In the genomic region with DNA sequence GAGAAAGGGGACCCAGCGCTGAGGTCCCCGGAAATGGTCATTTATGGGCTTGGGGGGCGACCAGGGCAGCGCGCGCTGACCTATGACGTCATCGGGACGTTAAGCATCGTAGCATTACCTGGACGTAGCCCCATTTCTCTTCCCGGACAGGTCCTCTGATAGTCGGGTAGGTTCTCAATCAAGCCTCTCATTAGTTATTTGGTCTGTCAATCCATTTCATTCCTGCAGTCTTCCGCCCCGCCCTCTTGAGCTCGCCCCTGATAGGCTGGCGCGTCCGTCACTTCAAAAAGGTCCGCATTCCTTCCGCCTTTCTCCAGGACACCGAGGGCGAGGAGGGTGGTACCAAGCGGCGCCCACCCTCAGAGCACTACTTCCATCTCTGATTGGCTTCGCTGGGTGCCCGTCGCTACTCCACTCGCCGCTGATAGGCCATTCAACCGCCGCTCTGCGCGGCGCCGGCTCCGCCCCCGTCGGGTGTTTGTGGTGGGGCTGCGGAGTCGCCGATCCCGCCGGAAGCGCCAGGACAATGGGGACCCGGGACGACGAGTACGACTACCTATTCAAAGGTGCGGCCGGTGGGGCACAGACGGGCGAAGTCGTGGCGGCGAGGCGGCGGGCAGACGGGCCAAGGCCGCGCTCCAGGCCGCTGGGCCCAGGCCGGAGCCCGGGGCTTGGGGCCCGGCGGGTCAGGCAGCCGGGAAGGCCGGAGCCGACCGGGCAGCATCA, we compare ENCODE assay signal across 8 cellular contexts. TPM values are rescaled to one million over a fixed set of nuclear protein-coding genes. Genes with fewer than 3 reads are reported as not detected.
A peak's percentile ranks its signal among the peaks of the same experiment; 100 is the strongest.
DNase-seq lines count a peak whose midpoint lies in the region; ATAC-seq lines count a peak whose summit lies in the region.

TSS of gene RAB11B (plus strand) at position 470 of the 726 bp plus-strand sequence. CDS start at position 527, 57 bp downstream.

- peaks cover 8 to 22% (median 19%) of the 10 kb centered on the region in 11 experiments for H3K9me3 ChIP-seq in BLaER1 treated with 17β-estradiol and CSF1 and Interleukin-3, amounts not matched to agents 10 nM and 100 nM (replicated peaks in 1 of 11)

- H3K4me1 ChIP-seq in BLaER1 treated with 17β-estradiol and CSF1 and Interleukin-3, amounts not matched to agents 10 nM and 100 nM: peaks cover 32 to 47% (median 46%) of the 10 kb centered on the region in 10 experiments

- no peaks in the 10 kb centered on the region for H3K27me3 ChIP-seq in BLaER1 treated with 17β-estradiol and CSF1 and Interleukin-3, amounts not matched to agents 10 nM and 100 nM

- H4K20me1 ChIP-seq in BLaER1 treated with 17β-estradiol and CSF1 and Interleukin-3, amounts not matched to agents 10 nM and 100 nM: peaks cover 42 to 43% (median 43%) of the 10 kb centered on the region in 11 experiments

- ATAC-seq in GM19351 (IDR thresholded peaks at IDR 0.05; ENCODE audit: unreplicated experiment) (peak; percentile 87), HG03521 (IDR thresholded peaks at IDR 0.05; ENCODE audit: unreplicated experiment) (peak; percentile 89), left colon (peak; percentile 86)

- intact Hi-C loops in left colon (cut with DNase I, micrococcal nuclease): no loop called here

- peaks cover 6 to 40% (median 17%) of the 10 kb centered on the region in 11 experiments; a peak in 18 of 22 replicates for H3K36me3 ChIP-seq in BLaER1 treated with 17β-estradiol and CSF1 and Interleukin-3, amounts not matched to agents 10 nM and 100 nM

- H3K4me2 ChIP-seq in BLaER1 treated with 17β-estradiol and CSF1 and Interleukin-3, amounts not matched to agents 10 nM and 100 nM: peak within 1 kb of the TSS; percentile 70 to 87 (median 79)

- DNase-seq in NCI-H748 (lab: John Stamatoyannopoulos, UW; ENCODE audit: unreplicated experiment) (peak; percentile 98), cortex of kidney (lab: John Stamatoyannopoulos, UW) (peak; percentile 60), left colon (peak; percentile 99 to 100)
- DNase-seq in activated CD4-positive, alpha-beta T cell treated with anti-CD3 and anti-CD28 coated beads, Interleukin-2, amount 50 U/mL, for 1 hour: peak; percentile 96
- peak; percentile 99 for DNase-seq in stimulated activated CD4-positive, alpha-beta T cell treated with anti-CD3 and anti-CD28 coated beads, Interleukin-1b, Interleukin-23, amount 100 ng/mL, for 48 hours

- H3K9ac ChIP-seq in BLaER1 treated with 17β-estradiol and CSF1 and Interleukin-3, amounts not matched to agents 10 nM and 100 nM: peak within 1 kb of the TSS; percentile 97 to 100 (median 100)

- H3K27ac ChIP-seq in BLaER1 treated with 17β-estradiol and CSF1 and Interleukin-3, amounts not matched to agents 10 nM and 100 nM: peak within 1 kb of the TSS; percentile 97 to 100 (median 100)

- H3K4me3 ChIP-seq in BLaER1 treated with 17β-estradiol and CSF1 and Interleukin-3, amounts not matched to agents 10 nM and 100 nM: peak within 1 kb of the TSS; percentile 85 to 100 (median 98)

RNA-seq across cellular contexts. Expression of gene RAB11B, which starts in this region (rescaled TPM):
- total RNA-seq in left colon: 100 to 1,000 TPM; 112 to 135 TPM

Comparison
In these comparisons a context has a peak if more than half of its experiments do, and no peak if none do; other contexts are left out.
1. Peak in every context shown above with its lines: DNase-seq, ATAC-seq, H3K4me3 ChIP-seq and H3K27ac ChIP-seq.